In genomic region chr5:76372320-76373054, GRCh38 we compare ENCODE assay signal across 1 cellular context.
TF ChIP-seq lines count a peak whose summit lies in the region.

No MANE protein-coding gene starts in this region.

TF ChIP-seq in K562, 482 proteins besides CTCF, POLR2A, EP300 and RAD21 (continued from another document and continues in another):
- TF ChIP-seq ETS1 (conservative IDR thresholded peaks at IDR 0.05; ENCODE audit: control insufficient read depth, low read depth, low read length) = no peak
- TF ChIP-seq ZNF277 (CRISPR knock-in tag; IDR thresholded peaks at IDR 0.05; ENCODE audit: borderline replicate concordance) = no peak
- TF ChIP-seq E2F4 (CRISPR knock-in tag; IDR thresholded peaks at IDR 0.05; ENCODE audit: low read depth) = no peak
- no peak for TF ChIP-seq ELK3 (CRISPR knock-in tag; IDR thresholded peaks at IDR 0.05)
- peak; percentile 88 for TF ChIP-seq NCOR1 (IDR thresholded peaks at IDR 0.05)
- TF ChIP-seq LARP7 (IDR thresholded peaks at IDR 0.05) = no peak
- TF ChIP-seq RBM15 (IDR thresholded peaks at IDR 0.05; ENCODE audit: insufficient read depth, low read length) = no peak
- no peak for TF ChIP-seq RREB1 (CRISPR knock-in tag; IDR thresholded peaks at IDR 0.05)
- TF ChIP-seq STAT6 (CRISPR knock-in tag; IDR thresholded peaks at IDR 0.05) = no peak
- TF ChIP-seq DLX4 (CRISPR knock-in tag; IDR thresholded peaks at IDR 0.05) = no peak
- peak in 1 of 2 experiments; percentile 90; a peak in 2 of 4 replicates for TF ChIP-seq ZNF318 (IDR thresholded peaks at IDR 0.05; ENCODE audit: borderline replicate concordance in 1 of 2, low read depth in 1 of 2)
- no peak for TF ChIP-seq SNIP1 (IDR thresholded peaks at IDR 0.05; ENCODE audit: low read depth)
- no peak for TF ChIP-seq ZNF232 (CRISPR knock-in tag; IDR thresholded peaks at IDR 0.05)
- no peak for TF ChIP-seq EWSR1 (IDR thresholded peaks at IDR 0.05; ENCODE audit: borderline replicate concordance, low read depth, partially characterized antibody)
- peak; percentile 100 for TF ChIP-seq MAFG (tag; conservative IDR thresholded peaks at IDR 0.05)
- TF ChIP-seq FOXK2 (conservative IDR thresholded peaks at IDR 0.05 in 1 of 2, IDR thresholded peaks at IDR 0.05 in 1 of 2; ENCODE audit: low read depth in 2 of 2) = peak; percentile 90 to 95
- no peak for TF ChIP-seq RBM17 (IDR thresholded peaks at IDR 0.05; ENCODE audit: borderline replicate concordance, low read depth, low read length)
- TF ChIP-seq NELFE (IDR thresholded peaks at IDR 0.05; ENCODE audit: insufficient read depth, insufficient read length) = no peak
- no peak for TF ChIP-seq ZBED1 (IDR thresholded peaks at IDR 0.05)
- no peak for TF ChIP-seq CBFB (CRISPR knock-in tag; IDR thresholded peaks at IDR 0.05)
- TF ChIP-seq MED1 (CRISPR knock-in tag; IDR thresholded peaks at IDR 0.05; ENCODE audit: borderline replicate concordance) = no peak
- TF ChIP-seq GATA2 (CRISPR knock-in tag; IDR thresholded peaks at IDR 0.05) = 0 out of 2 replicates have a peak, but pooled peaks have one; percentile 17
- no peak for TF ChIP-seq KAT7 (CRISPR knock-in tag; IDR thresholded peaks at IDR 0.05; ENCODE audit: borderline replicate concordance)
- no peak for TF ChIP-seq NR4A1 (CRISPR knock-in tag; IDR thresholded peaks at IDR 0.05)
- 0 out of 2 replicates have a peak, but pooled peaks have one; percentile 62 for TF ChIP-seq NR4A1 (tag; IDR thresholded peaks at IDR 0.05)
- peak; percentile 66 for TF ChIP-seq CXXC5 (CRISPR knock-in tag; IDR thresholded peaks at IDR 0.05)
- no peak for TF ChIP-seq CHD1 (IDR thresholded peaks at IDR 0.05; ENCODE audit: low read length)
- TF ChIP-seq PHF21A (IDR thresholded peaks at IDR 0.05; ENCODE audit: borderline replicate concordance, low read depth) = peak; percentile 83; the same call in 1 of the 2 replicates
- no peak for TF ChIP-seq CREB3L1 (IDR thresholded peaks at IDR 0.05; ENCODE audit: borderline replicate concordance, low read depth)
- no peak for TF ChIP-seq ZNF347 (CRISPR knock-in tag; IDR thresholded peaks at IDR 0.05; ENCODE audit: low read depth)
